11 cellular contexts compared by ENCODE assay signal in genomic region chr14:100534528-100535286, GRCh38. TPM values are rescaled to one million over a fixed set of nuclear protein-coding genes. Genes with fewer than 3 reads are reported as not detected.
DNase-seq lines count a peak whose midpoint lies in the region; ATAC-seq and TF ChIP-seq lines count a peak whose summit lies in the region.
"Had no signal": no experiment of that assay in that cellular context is flagged by ENCODE, and none has a peak within 500 bp of the region (broad histone marks: within the 10 kb centered on the region; RNA-seq: fewer than 3 reads in every experiment).

No MANE protein-coding gene starts in this region.

- H3K4me1 ChIP-seq in esophagus squamous epithelium, result peaks cover 0 to 15% (median 8%) of the 10 kb centered on the region in 3 donors

- TF ChIP-seq CTCF in RWPE1 (conservative IDR thresholded peaks at IDR 0.05; ENCODE audit: low read depth) (no peak), esophagus squamous epithelium (IDR thresholded peaks at IDR 0.05) (no peak)

- H3K27ac ChIP-seq in RWPE1 (peak overlapping the region; percentile 76), esophagus squamous epithelium (no peak overlapping the region)
- H3K27ac ChIP-seq: suprapubic skin had no signal

- H3K4me3 ChIP-seq in esophagus squamous epithelium, result no peak overlapping the region
- H3K4me3 ChIP-seq: suprapubic skin had no signal

- H3K4me1 Mint-ChIP-seq in stimulated activated effector memory CD8-positive, alpha-beta T cell treated with anti-CD3 and anti-CD28 coated beads, Interleukin-12 subunit alpha, Interleukin-12 subunit beta, amount 100 ng/mL, for 72 hours, result no peaks in the 10 kb centered on the region

- intact Hi-C loops in left ventricle myocardium superior (cut with micrococcal nuclease) (no loop called here), esophagus squamous epithelium (cut with DNase I) (no loop called here)

- no peaks in the 10 kb centered on the region for H3K9me3 Mint-ChIP-seq in stimulated activated effector memory CD8-positive, alpha-beta T cell treated with anti-CD3 and anti-CD28 coated beads, Interleukin-12 subunit alpha, Interleukin-12 subunit beta, amount 100 ng/mL, for 72 hours

- no peaks in the 10 kb centered on the region for H3K9me3 ChIP-seq in esophagus squamous epithelium
- H3K9me3 ChIP-seq: suprapubic skin had no signal

- POLR2A ChIA-PET in RWPE1 (lab: Yijun Ruan, JAX; ENCODE audit: low non-redundant PET), result no interaction called here

- H3K27me3 ChIP-seq in esophagus squamous epithelium, result no peaks in the 10 kb centered on the region
- H3K27me3 ChIP-seq: suprapubic skin had no signal

- CTCF ChIA-PET in RWPE1 (lab: Yijun Ruan, JAX), result interaction anchor here (0.6 to 0.7 kb wide), 2 partner anchors 64 to 1236 kb away, joined by 3 to 4 read pairs; no protein-coding TSS in a partner anchor

- no peak for ATAC-seq in left ventricle myocardium superior
- no peak for ATAC-seq in stimulated activated effector memory CD8-positive, alpha-beta T cell treated with anti-CD3 and anti-CD28 coated beads, Interleukin-12 subunit alpha, Interleukin-12 subunit beta, amount 100 ng/mL, for 72 hours

- no peak overlapping the region for H3K4me3 Mint-ChIP-seq in stimulated activated effector memory CD8-positive, alpha-beta T cell treated with anti-CD3 and anti-CD28 coated beads, Interleukin-12 subunit alpha, Interleukin-12 subunit beta, amount 100 ng/mL, for 72 hours

- H3K36me3 Mint-ChIP-seq in stimulated activated effector memory CD8-positive, alpha-beta T cell treated with anti-CD3 and anti-CD28 coated beads, Interleukin-12 subunit alpha, Interleukin-12 subunit beta, amount 100 ng/mL, for 72 hours, result no peaks in the 10 kb centered on the region

- DNase-seq in SIG-M5 treated with dmso at 0.1 percent for 504 hours (lab: John Stamatoyannopoulos, UW; ENCODE audit: unreplicated experiment) (peak; percentile 9), SIG-M5 (lab: John Stamatoyannopoulos, UW) (no peak), RWPE1 (ENCODE audit: low spot score) (no peak), left ventricle myocardium superior (peak; percentile 12), esophagus squamous epithelium (lab: John Stamatoyannopoulos, UW) (no peak), NCI-H1930 (lab: John Stamatoyannopoulos, UW) (no peak), H4 (ENCODE audit: low spot score) (no peak)
- peak; percentile 1 to 40 for DNase-seq in stimulated activated effector memory CD8-positive, alpha-beta T cell treated with anti-CD3 and anti-CD28 coated beads, Interleukin-12 subunit alpha, Interleukin-12 subunit beta, amount 100 ng/mL, for 72 hours (ENCODE audit: low spot score in 2 of 2)
- DNase-seq: NCI-H1092; NK-92 treated with Interleukin-12 subunit alpha and Interleukin-12 subunit beta, amount 100 ng/mL, for 24 hours had no signal

- H3K36me3 ChIP-seq in esophagus squamous epithelium, result peaks cover 0 to 8% (median 0%) of the 10 kb centered on the region in 3 donors

- no peak for TF ChIP-seq POLR2A in esophagus squamous epithelium (IDR thresholded peaks at IDR 0.05)

- H3K27ac Mint-ChIP-seq in stimulated activated effector memory CD8-positive, alpha-beta T cell treated with anti-CD3 and anti-CD28 coated beads, Interleukin-12 subunit alpha, Interleukin-12 subunit beta, amount 100 ng/mL, for 72 hours, result peak overlapping the region; percentile 21

- 95% methylated on average over 8 of the region's 13 CpGs; no CpG with 5 or more reads in 1 of the 2 donors for WGBS in esophagus squamous epithelium, 2 donors

RNA-seq across cellular contexts. Expression of gene BEGAIN, which starts 52.5 kb away (rescaled TPM):
- total RNA-seq in left ventricle myocardium superior (0.79 TPM), esophagus squamous epithelium (1 to 10 TPM in 1 of 4 donors, under 1 TPM in 2, not detected in 1; 0.47 to 1.5 (median 0.53) TPM)
- total RNA-seq in H4 (2014; rRNA removed; shearing (Covaris generic)), result 1.8 TPM in 1 of 2 replicates, not detected in the other

Comparison
In these comparisons a context has a peak if more than half of its experiments do, and no peak if none do; other contexts are left out.
1. DNase-seq: peak in SIG-M5 treated with dmso at 0.1 percent for 504 hours (single experiment), left ventricle myocardium superior (single experiment) and stimulated activated effector memory CD8-positive, alpha-beta T cell treated with anti-CD3 and anti-CD28 coated beads, Interleukin-12 subunit alpha, Interleukin-12 subunit beta, amount 100 ng/mL, for 72 hours (2 of 2); none in SIG-M5 (single experiment), RWPE1 (single experiment), esophagus squamous epithelium (single experiment), NCI-H1930 (0 of 2) and H4 (single experiment).